ENCODE assay signal across 8 cellular contexts in genomic region chr19:48203794-48204628, GRCh38. TPM values are rescaled to one million over a fixed set of nuclear protein-coding genes. Genes with fewer than 3 reads are reported as not detected.
DNase-seq lines count a peak whose midpoint lies in the region; ATAC-seq and TF ChIP-seq lines count a peak whose summit lies in the region.

No MANE protein-coding gene starts in this region.

- peak; percentile 53 to 81 for TF ChIP-seq EP300 in tibial nerve (IDR thresholded peaks at IDR 0.05)

- intact Hi-C loops in cardiac septum (cut with DNase I) = loop anchor here (1.0 to 5.0 kb wide), 2 partner anchors 34 to 53 kb away; partner anchors contain the start of genes CARD8, LIG1 and ZSWIM9

- H3K36me3 ChIP-seq in parathyroid adenoma (ENCODE audit: control insufficient read depth, insufficient read depth, low read length) = no peaks in the 10 kb centered on the region
- H3K36me3 ChIP-seq in tibial nerve = peaks cover 0 to 9% (median 0%) of the 10 kb centered on the region in 3 donors

- H3K4me3 ChIP-seq in parathyroid adenoma (ENCODE audit: low read depth, low read length) (peak overlapping the region; percentile 69), tibial nerve (peak overlapping the region; percentile 43 to 69 (median 66))

- H3K9me3 ChIP-seq in parathyroid adenoma (ENCODE audit: control insufficient read depth, low read length) (no peaks in the 10 kb centered on the region), tibial nerve (no peaks in the 10 kb centered on the region)

- peak overlapping the region; percentile 7 for H3K9ac ChIP-seq in parathyroid adenoma

- H3K27me3 Mint-ChIP-seq in activated naive CD8-positive, alpha-beta T cell treated with anti-CD3 and anti-CD28 coated beads, Interleukin-2, amount 50 U/mL, for 24 hours = no peaks in the 10 kb centered on the region

- H3K4me1 ChIP-seq in parathyroid adenoma (no peaks in the 10 kb centered on the region), tibial nerve (peaks cover 0 to 18% (median 11%) of the 10 kb centered on the region in 4 donors)

- no peak overlapping the region for H3K4me3 Mint-ChIP-seq in activated naive CD8-positive, alpha-beta T cell treated with anti-CD3 and anti-CD28 coated beads, Interleukin-2, amount 50 U/mL, for 24 hours

- WGBS in tibial nerve, 2 donors = 0% methylated on average over 34 of the region's 34 CpGs

- H3K27ac ChIP-seq in parathyroid adenoma (peak overlapping the region; percentile 65), tibial nerve (peak overlapping the region in 3 of 4 donors; percentile 73 to 82 (median 79))

- no peaks in the 10 kb centered on the region for H3K27me3 ChIP-seq in parathyroid adenoma (ENCODE audit: control insufficient read depth, insufficient read depth, low read length)
- no peaks in the 10 kb centered on the region for H3K27me3 ChIP-seq in tibial nerve

- H2AFZ ChIP-seq in parathyroid adenoma = peak overlapping the region; percentile 95

- no peak for TF ChIP-seq CTCF in parathyroid adenoma (IDR thresholded peaks at IDR 0.05)
- no peak for TF ChIP-seq CTCF in tibial nerve (IDR thresholded peaks at IDR 0.05)

- peak; percentile 95 for DNase-seq in NCI-H128 (lab: John Stamatoyannopoulos, UW; ENCODE audit: unreplicated experiment)
- peak; percentile 84 for DNase-seq in SKM-1 treated with dmso at 0.1 percent for 144 hours (lab: John Stamatoyannopoulos, UW; ENCODE audit: unreplicated experiment)
- DNase-seq in activated naive CD8-positive, alpha-beta T cell treated with anti-CD3 and anti-CD28 coated beads, Interleukin-2, amount 50 U/mL, for 24 hours = peak; percentile 92
- peak; percentile 97 for DNase-seq in cardiac septum (ENCODE audit: low spot score)
- DNase-seq in tibial nerve (ENCODE audit: low spot score in 2 of 2) = peak; percentile 78 to 82

- H3K4me1 Mint-ChIP-seq in activated naive CD8-positive, alpha-beta T cell treated with anti-CD3 and anti-CD28 coated beads, Interleukin-2, amount 50 U/mL, for 24 hours = peaks cover 22% of the 10 kb centered on the region

- TF ChIP-seq POLR2A in GM10847 (IDR thresholded peaks at IDR 0.05; ENCODE audit: extremely low read depth, insufficient read length) = peak; percentile 75
- TF ChIP-seq POLR2A in tibial nerve (IDR thresholded peaks at IDR 0.05) = no peak

- no peaks in the 10 kb centered on the region for H3K9me3 Mint-ChIP-seq in activated naive CD8-positive, alpha-beta T cell treated with anti-CD3 and anti-CD28 coated beads, Interleukin-2, amount 50 U/mL, for 24 hours

- H3K4me2 ChIP-seq in parathyroid adenoma (ENCODE audit: low read length) = peak overlapping the region; percentile 56

- H3K27ac Mint-ChIP-seq in activated naive CD8-positive, alpha-beta T cell treated with anti-CD3 and anti-CD28 coated beads, Interleukin-2, amount 50 U/mL, for 24 hours = no peak overlapping the region

- H3K79me2 ChIP-seq in parathyroid adenoma = no peaks in the 10 kb centered on the region

- H3K36me3 Mint-ChIP-seq in activated naive CD8-positive, alpha-beta T cell treated with anti-CD3 and anti-CD28 coated beads, Interleukin-2, amount 50 U/mL, for 24 hours (ENCODE audit: low read depth) = peaks cover 18% of the 10 kb centered on the region

- ATAC-seq in HG02678 (IDR thresholded peaks at IDR 0.05; ENCODE audit: unreplicated experiment) = peak; percentile 91
- peak; percentile 99 for ATAC-seq in activated naive CD8-positive, alpha-beta T cell treated with anti-CD3 and anti-CD28 coated beads, Interleukin-2, amount 50 U/mL, for 24 hours

RNA-seq across cellular contexts. Expression of gene ZSWIM9, which starts 33.5 kb away (rescaled TPM):
- total RNA-seq in cardiac septum = 6.9 TPM
- 1 to 10 TPM; 5.9 to 8.4 (median 6.8) TPM for total RNA-seq in tibial nerve

RNA-seq across cellular contexts. Expression of gene LIG1, which starts 33.9 kb away (rescaled TPM):
- 5.2 TPM for total RNA-seq in cardiac septum
- total RNA-seq in tibial nerve = 10 to 100 TPM in 1 of 4 donors, 1 to 10 TPM in 3; 6.1 to 21.9 (median 6.7) TPM

RNA-seq across cellular contexts. Expression of gene CARD8, which starts 51.7 kb away (rescaled TPM):
- total RNA-seq in cardiac septum = 26.1 TPM
- 10 to 100 TPM; 33.7 to 54.0 (median 38.8) TPM for total RNA-seq in tibial nerve

Comparison
In these comparisons a context has a peak if more than half of its experiments do, and no peak if none do; other contexts are left out.
1. Peak in every context shown above with its lines: DNase-seq, ATAC-seq, H3K4me3 ChIP-seq and H3K27ac ChIP-seq.